In the genomic region with DNA sequence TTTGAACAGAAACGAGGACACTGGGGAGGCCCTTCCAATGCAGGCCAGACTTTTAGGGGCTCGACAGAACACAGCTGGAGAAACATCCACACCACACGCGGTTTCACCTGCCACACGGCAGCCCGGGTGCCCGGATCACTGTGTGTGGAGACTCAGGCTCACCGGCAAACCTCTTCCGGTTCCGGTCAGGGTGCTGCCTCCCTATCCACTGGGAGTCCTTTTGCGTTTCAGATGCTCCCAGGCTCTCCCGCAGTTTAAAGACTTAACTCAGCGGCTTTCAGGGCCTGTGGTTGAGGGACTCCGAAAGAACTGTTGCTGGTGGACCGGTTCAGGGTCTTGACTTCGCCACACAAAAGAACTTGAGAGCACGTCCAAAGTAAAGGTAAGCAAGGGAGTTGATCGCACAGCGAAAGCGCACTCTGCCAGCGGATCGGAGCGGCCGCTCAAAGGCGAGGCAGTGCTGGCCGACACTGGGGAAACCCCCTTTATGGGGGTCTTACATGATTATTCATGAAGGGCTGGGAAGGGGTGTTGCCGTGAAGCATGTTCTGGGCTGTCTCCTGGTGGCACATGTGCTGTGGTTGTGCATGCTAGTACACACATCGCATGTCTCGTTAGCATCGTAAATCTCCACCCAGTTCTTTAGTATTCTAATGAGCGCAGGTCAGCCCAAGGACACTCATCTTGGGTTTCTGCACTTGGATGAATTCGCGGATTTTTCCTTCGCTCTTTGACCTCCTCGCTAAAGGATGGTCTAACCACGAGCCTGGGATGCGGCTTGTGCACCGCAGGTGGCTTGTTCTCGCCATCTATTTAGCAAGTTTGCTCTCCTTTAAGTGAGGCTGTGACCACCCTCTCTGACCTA, we compare ENCODE assay signal across 9 cellular contexts.
DNase-seq lines count a peak whose midpoint lies in the region; ATAC-seq, FAIRE-seq and TF ChIP-seq lines count a peak whose summit lies in the region.
"Had no signal": no experiment of that assay in that cellular context is flagged by ENCODE, and none has a peak within 500 bp of the region (broad histone marks: within the 10 kb centered on the region; RNA-seq: fewer than 3 reads in every experiment).

No MANE protein-coding gene starts in this region.

- peak overlapping the region; percentile 50 for H3K9ac ChIP-seq in keratinocyte (ENCODE audit: control insufficient read depth, extremely low read depth, insufficient read depth, low read length)
- no peak overlapping the region for H3K9ac ChIP-seq in smooth muscle cell (ENCODE audit: low read depth)

- H3F3A ChIP-seq in smooth muscle cell (ENCODE audit: low read depth), result no peaks in the 10 kb centered on the region

- peak; percentile 89 for DNase-seq in DMS 273 (lab: John Stamatoyannopoulos, UW; ENCODE audit: unreplicated experiment)
- peak; percentile 21 for DNase-seq in NCI-H2029 treated with DMSO at 0.1 percent for 48 hours (lab: John Stamatoyannopoulos, UW)
- DNase-seq in activated T-helper 9 cell treated with anti-CD3 and anti-CD28 coated beads, Interleukin-2, amount 50 U/mL, for 16 hours (ENCODE audit: low read depth), result peak; percentile 13
- DNase-seq in keratinocyte (ENCODE audit: low read depth, low spot score), result no peak
- peak in 2 of 3 donors; percentile 32 for DNase-seq in stimulated activated CD4-positive, alpha-beta T cell treated with anti-CD3 and anti-CD28 coated beads, TNF-alpha, amount 100 ng/mL, for 48 hours (ENCODE audit: low read depth in 3 of 3)
- no peak for DNase-seq in smooth muscle cell (lab: John Stamatoyannopoulos, UW; ENCODE audit: unreplicated experiment)
- no peak for DNase-seq in RKO (ENCODE audit: low spot score)

- H3K27me3 ChIP-seq in keratinocyte (ENCODE audit: control insufficient read depth, extremely low read depth, insufficient read depth, low read length) (peaks cover 6% of the 10 kb centered on the region), smooth muscle cell (ENCODE audit: low read depth) (no peaks in the 10 kb centered on the region)

- no peaks in the 10 kb centered on the region for H3K36me3 ChIP-seq in keratinocyte (ENCODE audit: control insufficient read depth in 2 of 2, extremely low read depth in 1 of 2, insufficient read depth in 2 of 2, low read length in 2 of 2)
- H3K36me3 ChIP-seq in smooth muscle cell (ENCODE audit: low read depth), result no peaks in the 10 kb centered on the region

- dilution Hi-C loops in keratinocyte (cut with MboI; ENCODE audit: extremely low pct_ligation_motif_present, low sequenced_read_pairs), result no loop called here

- 92% methylated on average over 39 of the region's 39 CpGs for WGBS in smooth muscle cell (ENCODE audit: low lambda C conversion rate)

- H3K27ac ChIP-seq in keratinocyte (ENCODE audit: control insufficient read depth, insufficient read depth, low read length) (peak overlapping the region; percentile 11), smooth muscle cell (ENCODE audit: low read depth) (no peak overlapping the region)

- no peaks in the 10 kb centered on the region for H3K9me3 ChIP-seq in keratinocyte (ENCODE audit: control insufficient read depth, low read depth, low read length)
- no peaks in the 10 kb centered on the region for H3K9me3 ChIP-seq in smooth muscle cell (replicated peaks; ENCODE audit: low read depth)

- no peaks in the 10 kb centered on the region for H3K79me2 ChIP-seq in keratinocyte (ENCODE audit: control insufficient read depth, insufficient read depth, low read length)
- no peaks in the 10 kb centered on the region for H3K79me2 ChIP-seq in smooth muscle cell (ENCODE audit: low read depth)

- peak overlapping the region; percentile 35 to 68 (median 47) for H3K4me3 ChIP-seq in keratinocyte (ENCODE audit: control insufficient read depth in 2 of 3, extremely low read depth in 1 of 3, insufficient read depth in 2 of 3, low read depth in 1 of 3, low read length in 3 of 3)
- H3K4me3 ChIP-seq in smooth muscle cell, result no peak overlapping the region

- H3K4me2 ChIP-seq in keratinocyte (ENCODE audit: control insufficient read depth, extremely low read depth, insufficient read depth, low read depth, low read length) (peak overlapping the region; percentile 46), smooth muscle cell (no peak overlapping the region)

- H4K20me1 ChIP-seq in keratinocyte (ENCODE audit: control insufficient read depth, extremely low read depth, insufficient read depth, low read length) (peaks cover 2% of the 10 kb centered on the region), smooth muscle cell (ENCODE audit: low read depth) (no peaks in the 10 kb centered on the region)

- peak overlapping the region; percentile 70 for H2AFZ ChIP-seq in keratinocyte (ENCODE audit: control insufficient read depth, low read length)
- H2AFZ ChIP-seq in smooth muscle cell (ENCODE audit: low read depth), result no peak overlapping the region

- ATAC-seq in GM21381 (IDR thresholded peaks at IDR 0.05; ENCODE audit: unreplicated experiment), result no peak

- FAIRE-seq in keratinocyte (lab: Jason Lieb, UNC), result no peak
- FAIRE-seq: colon had no signal

- H3K4me1 ChIP-seq in keratinocyte (ENCODE audit: control insufficient read depth, extremely low read depth, insufficient read depth, low read length) (no peaks in the 10 kb centered on the region), smooth muscle cell (ENCODE audit: low read depth) (no peaks in the 10 kb centered on the region)

- no peaks in the 10 kb centered on the region for H3K9me1 ChIP-seq in keratinocyte (ENCODE audit: control insufficient read depth, extremely low read depth, insufficient read depth, low read length)

- TF ChIP-seq CTCF in keratinocyte (optimal IDR thresholded peaks at IDR 0.05 in 1 of 3, IDR thresholded peaks at IDR 0.05 in 1 of 3, conservative IDR thresholded peaks at IDR 0.05 in 1 of 3; ENCODE audit: extremely low read depth in 1 of 3, insufficient read depth in 2 of 3, low read length in 3 of 3), result no peak
- no peak for TF ChIP-seq CTCF in smooth muscle cell (IDR thresholded peaks at IDR 0.05; ENCODE audit: borderline replicate concordance, insufficient read depth, poor library complexity, severe bottlenecking)

Comparison
In these comparisons a context has a peak if more than half of its experiments do, and no peak if none do; other contexts are left out.
1. DNase-seq: peak in DMS 273 (single experiment), NCI-H2029 treated with DMSO at 0.1 percent for 48 hours (single experiment), activated T-helper 9 cell treated with anti-CD3 and anti-CD28 coated beads, Interleukin-2, amount 50 U/mL, for 16 hours (single experiment) and stimulated activated CD4-positive, alpha-beta T cell treated with anti-CD3 and anti-CD28 coated beads, TNF-alpha, amount 100 ng/mL, for 48 hours (2 of 3); none in keratinocyte (single experiment), smooth muscle cell (single experiment) and RKO (single experiment).